Comparison of ENCODE assay signal across 1 cellular context in the genomic region with DNA sequence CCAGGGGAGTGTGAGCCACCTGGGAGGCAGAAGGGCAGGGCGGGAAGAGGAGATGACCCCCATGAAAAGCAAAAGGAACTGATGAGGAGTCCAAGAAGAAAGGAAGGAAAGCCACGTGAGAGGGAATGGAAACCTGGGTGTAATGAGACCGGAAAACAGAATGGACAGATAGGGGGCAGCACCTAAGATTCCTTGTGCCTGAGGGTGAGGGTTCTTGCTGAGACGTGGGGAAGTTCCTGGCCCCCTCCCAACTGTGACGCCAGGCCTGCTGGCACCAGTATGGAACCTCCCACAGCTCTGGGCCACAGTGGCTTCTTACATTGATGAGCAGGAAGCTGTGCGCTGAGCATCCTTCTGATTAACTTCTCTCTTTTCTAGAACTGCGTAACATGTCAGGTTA.
TF ChIP-seq lines count a peak whose summit lies in the region.

No MANE protein-coding gene starts in this region.

TF ChIP-seq in HepG2, 621 proteins besides CTCF, POLR2A, EP300 and RAD21 (continued from another document):
- TF ChIP-seq FOSL1 (CRISPR knock-in tag; IDR thresholded peaks at IDR 0.05; ENCODE audit: borderline replicate concordance) = no peak
- TF ChIP-seq ZNF652 (CRISPR knock-in tag; IDR thresholded peaks at IDR 0.05; ENCODE audit: borderline replicate concordance, low read depth) = no peak
- no peak for TF ChIP-seq GTF2F1 (IDR thresholded peaks at IDR 0.05; ENCODE audit: low read length)
TF ChIP-seq in HepG2: peak in this region for 0.
